ENCODE assay signal across 10 cellular contexts in the genomic region with DNA sequence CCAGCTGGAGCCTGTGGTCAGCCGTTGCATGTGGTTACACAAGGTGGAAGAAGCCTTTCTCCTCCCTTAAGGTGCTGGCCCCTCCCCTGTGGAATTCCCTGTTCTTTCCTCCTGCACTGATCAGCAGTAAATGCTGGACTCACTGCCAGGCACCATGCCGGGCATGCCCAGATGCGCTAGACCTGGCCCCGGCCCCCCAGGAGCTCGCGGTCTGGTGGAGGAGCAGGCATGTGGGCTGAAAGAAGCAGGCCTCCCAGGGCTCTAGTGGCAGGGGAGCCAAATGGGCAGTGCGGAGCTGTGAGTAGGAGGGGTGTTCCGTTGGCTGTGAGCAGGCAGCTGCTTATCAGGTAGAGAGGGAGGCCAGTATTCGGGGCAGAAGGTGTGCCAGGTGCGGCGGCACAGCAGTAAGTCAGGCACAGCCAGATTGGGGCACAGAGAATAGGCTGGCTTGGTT. TPM values are rescaled to one million over a fixed set of nuclear protein-coding genes. Genes with fewer than 3 reads are reported as not detected.
DNase-seq lines count a peak whose midpoint lies in the region; ATAC-seq lines count a peak whose summit lies in the region.
"Had no signal": no experiment of that assay in that cellular context is flagged by ENCODE, and none has a peak within 500 bp of the region (broad histone marks: within the 10 kb centered on the region; RNA-seq: fewer than 3 reads in every experiment).

No MANE protein-coding gene starts in this region.

- H3K27me3 Mint-ChIP-seq in activated CD4-positive, alpha-beta memory T cell treated with anti-CD3 and anti-CD28 coated beads for 36 hours: no peaks in the 10 kb centered on the region
- no peaks in the 10 kb centered on the region for H3K27me3 Mint-ChIP-seq in activated CD4-positive, alpha-beta memory T cell treated with anti-CD3 and anti-CD28 coated beads, Interleukin-2, amount 10 ng/mL, durations not matched to agents 7 days and 5 days

- peak overlapping the region; percentile 54 for H3K9ac ChIP-seq in NT2/D1 (ENCODE audit: insufficient read length, low read depth)

- ATAC-seq in esophagus mucosa: peak; percentile 53
- ATAC-seq in stimulated activated effector memory CD8-positive, alpha-beta T cell treated with anti-CD3 and anti-CD28 coated beads, Interleukin-12 subunit alpha, Interleukin-12 subunit beta, amount 100 ng/mL, for 72 hours: no peak

- CTCF ChIA-PET in activated CD4-positive, alpha-beta memory T cell treated with anti-CD3 and anti-CD28 coated beads for 36 hours (lab: Charles Lee): interaction anchor here (0.8 to 17.2 kb wide), 4 partner anchors 10 to 35 kb away, joined by 3 to 346 read pairs (median 13); partner anchors contain the start of gene DGKZ
- CTCF ChIA-PET in activated CD4-positive, alpha-beta memory T cell treated with anti-CD3 and anti-CD28 coated beads, Interleukin-2, amount 10 ng/mL, durations not matched to agents 7 days and 5 days (lab: Charles Lee): interaction anchor here (2.7 kb wide), 1 partner anchor 10 kb away, joined by 17 read pairs; the partner anchor contains the start of gene DGKZ

- no peaks in the 10 kb centered on the region for H3K9me3 ChIP-seq in NT2/D1 (ENCODE audit: insufficient read depth, low read length)

- no peaks in the 10 kb centered on the region for H3K36me3 Mint-ChIP-seq in activated CD4-positive, alpha-beta memory T cell treated with anti-CD3 and anti-CD28 coated beads for 36 hours
- H3K36me3 Mint-ChIP-seq in activated CD4-positive, alpha-beta memory T cell treated with anti-CD3 and anti-CD28 coated beads, Interleukin-2, amount 10 ng/mL, durations not matched to agents 7 days and 5 days (ENCODE audit: low read depth): peaks cover 24% of the 10 kb centered on the region
- peaks cover 3% of the 10 kb centered on the region for H3K36me3 Mint-ChIP-seq in stimulated activated effector memory CD8-positive, alpha-beta T cell treated with anti-CD3 and anti-CD28 coated beads, Interleukin-12 subunit alpha, Interleukin-12 subunit beta, amount 100 ng/mL, for 72 hours

- H3K4me3 Mint-ChIP-seq in activated CD4-positive, alpha-beta memory T cell treated with anti-CD3 and anti-CD28 coated beads for 36 hours: no peak overlapping the region
- H3K4me3 Mint-ChIP-seq in activated CD4-positive, alpha-beta memory T cell treated with anti-CD3 and anti-CD28 coated beads, Interleukin-2, amount 10 ng/mL, durations not matched to agents 7 days and 5 days: no peak overlapping the region
- H3K4me3 Mint-ChIP-seq in stimulated activated effector memory CD8-positive, alpha-beta T cell treated with anti-CD3 and anti-CD28 coated beads, Interleukin-12 subunit alpha, Interleukin-12 subunit beta, amount 100 ng/mL, for 72 hours: peak overlapping the region; percentile 29

- no peaks in the 10 kb centered on the region for H3K27me3 ChIP-seq in NT2/D1 (ENCODE audit: insufficient read depth, insufficient read length)

- peaks cover 34% of the 10 kb centered on the region for H3K36me3 ChIP-seq in NT2/D1 (ENCODE audit: insufficient read depth, insufficient read length, low read length)

- H3K27ac Mint-ChIP-seq in activated CD4-positive, alpha-beta memory T cell treated with anti-CD3 and anti-CD28 coated beads for 36 hours: peak overlapping the region; percentile 65
- H3K27ac Mint-ChIP-seq in activated CD4-positive, alpha-beta memory T cell treated with anti-CD3 and anti-CD28 coated beads, Interleukin-2, amount 10 ng/mL, durations not matched to agents 7 days and 5 days: no peak overlapping the region
- peak overlapping the region; percentile 92 for H3K27ac Mint-ChIP-seq in stimulated activated effector memory CD8-positive, alpha-beta T cell treated with anti-CD3 and anti-CD28 coated beads, Interleukin-12 subunit alpha, Interleukin-12 subunit beta, amount 100 ng/mL, for 72 hours

- H3K4me1 ChIP-seq in NT2/D1 (ENCODE audit: insufficient read depth, insufficient read length): peaks cover 52% of the 10 kb centered on the region

- H3K4me3 ChIP-seq in NT2/D1 (ENCODE audit: insufficient read length, low read depth): no peak overlapping the region

- H3K4me1 Mint-ChIP-seq in activated CD4-positive, alpha-beta memory T cell treated with anti-CD3 and anti-CD28 coated beads for 36 hours (ENCODE audit: low read depth): peaks cover 67% of the 10 kb centered on the region
- peaks cover 62% of the 10 kb centered on the region for H3K4me1 Mint-ChIP-seq in activated CD4-positive, alpha-beta memory T cell treated with anti-CD3 and anti-CD28 coated beads, Interleukin-2, amount 10 ng/mL, durations not matched to agents 7 days and 5 days
- peaks cover 71% of the 10 kb centered on the region for H3K4me1 Mint-ChIP-seq in stimulated activated effector memory CD8-positive, alpha-beta T cell treated with anti-CD3 and anti-CD28 coated beads, Interleukin-12 subunit alpha, Interleukin-12 subunit beta, amount 100 ng/mL, for 72 hours

- DNase-seq in activated CD4-positive, alpha-beta memory T cell treated with anti-CD3 and anti-CD28 coated beads for 36 hours: no peak
- no peak for DNase-seq in activated CD4-positive, alpha-beta memory T cell treated with anti-CD3 and anti-CD28 coated beads, Interleukin-2, amount 10 ng/mL, durations not matched to agents 7 days and 5 days
- DNase-seq in NT2/D1 (ENCODE audit: low read depth, low spot score) (no peak), SK-N-DZ (ENCODE audit: low spot score) (no peak), HK-2 (ENCODE audit: unreplicated experiment) (no peak)
- no peak for DNase-seq in stimulated activated effector memory CD8-positive, alpha-beta T cell treated with anti-CD3 and anti-CD28 coated beads, Interleukin-12 subunit alpha, Interleukin-12 subunit beta, amount 100 ng/mL, for 72 hours (ENCODE audit: low spot score in 2 of 2)
- no peak for DNase-seq in activated effector memory CD4-positive, alpha-beta T cell treated with anti-CD3 and anti-CD28 coated beads, Interleukin-2, amount 50 U/mL, for 16 hours
- DNase-seq: aorta; stimulated activated CD4-positive, alpha-beta T cell treated with anti-CD3 and anti-CD28 coated beads, Interleukin-4, amount 100 ng/mL, for 4 hours had no signal

- POLR2A ChIA-PET in activated CD4-positive, alpha-beta memory T cell treated with anti-CD3 and anti-CD28 coated beads for 36 hours (lab: Charles Lee): interaction anchor here (2.4 kb wide), 1 partner anchor 9 kb away, joined by 12 read pairs; the partner anchor contains the start of gene DGKZ
- POLR2A ChIA-PET in activated CD4-positive, alpha-beta memory T cell treated with anti-CD3 and anti-CD28 coated beads, Interleukin-2, amount 10 ng/mL, durations not matched to agents 7 days and 5 days (lab: Charles Lee): interaction anchor here (12.2 kb wide), 1 partner anchor 9 kb away, joined by 143 read pairs; the partner anchor contains the start of gene DGKZ

- intact Hi-C loops in activated CD4-positive, alpha-beta memory T cell treated with anti-CD3 and anti-CD28 coated beads for 36 hours (cut with micrococcal nuclease): no loop called here

- H3K9me3 Mint-ChIP-seq in activated CD4-positive, alpha-beta memory T cell treated with anti-CD3 and anti-CD28 coated beads for 36 hours: no peaks in the 10 kb centered on the region
- no peaks in the 10 kb centered on the region for H3K9me3 Mint-ChIP-seq in activated CD4-positive, alpha-beta memory T cell treated with anti-CD3 and anti-CD28 coated beads, Interleukin-2, amount 10 ng/mL, durations not matched to agents 7 days and 5 days
- no peaks in the 10 kb centered on the region for H3K9me3 Mint-ChIP-seq in stimulated activated effector memory CD8-positive, alpha-beta T cell treated with anti-CD3 and anti-CD28 coated beads, Interleukin-12 subunit alpha, Interleukin-12 subunit beta, amount 100 ng/mL, for 72 hours

RNA-seq across cellular contexts. Expression of gene DGKZ, which starts 10.2 kb away (rescaled TPM):
- 10 to 100 TPM; 85.3 to 88.7 TPM for total RNA-seq in activated CD4-positive, alpha-beta memory T cell treated with anti-CD3 and anti-CD28 coated beads for 36 hours
- 100 to 1,000 TPM; 141 to 143 TPM for total RNA-seq in activated CD4-positive, alpha-beta memory T cell treated with anti-CD3 and anti-CD28 coated beads, Interleukin-2, amount 10 ng/mL, durations not matched to agents 7 days and 5 days
- total RNA-seq in esophagus mucosa: 31.4 TPM
- 54.5 and 58.7 TPM in 2 replicates for polyA plus RNA-seq in SK-N-DZ (2014; cell fraction: cytosol; rRNA removed)
- polyA plus RNA-seq in SK-N-DZ (2014; cell fraction: nucleus; rRNA removed): 148 and 162 TPM in 2 replicates

RNA-seq across cellular contexts. Expression of gene MDK, which starts 24.0 kb away (rescaled TPM):
- 1 to 10 TPM; 5.9 to 7.0 TPM for total RNA-seq in activated CD4-positive, alpha-beta memory T cell treated with anti-CD3 and anti-CD28 coated beads for 36 hours
- total RNA-seq in activated CD4-positive, alpha-beta memory T cell treated with anti-CD3 and anti-CD28 coated beads, Interleukin-2, amount 10 ng/mL, durations not matched to agents 7 days and 5 days: 1 to 10 TPM; 3.5 to 4.1 TPM
- 40.9 TPM for total RNA-seq in esophagus mucosa
- 2,839 and 3,450 TPM in 2 replicates for polyA plus RNA-seq in SK-N-DZ (2014; cell fraction: cytosol; rRNA removed)
- polyA plus RNA-seq in SK-N-DZ (2014; cell fraction: nucleus; rRNA removed): 2,101 and 2,397 TPM in 2 replicates

RNA-seq across cellular contexts. Expression of gene CHRM4, which starts 34.1 kb away (rescaled TPM):
- total RNA-seq in activated CD4-positive, alpha-beta memory T cell treated with anti-CD3 and anti-CD28 coated beads for 36 hours: not detected
- under 1 TPM; 0.30 to 0.38 TPM for total RNA-seq in activated CD4-positive, alpha-beta memory T cell treated with anti-CD3 and anti-CD28 coated beads, Interleukin-2, amount 10 ng/mL, durations not matched to agents 7 days and 5 days
- total RNA-seq in esophagus mucosa: 0.12 TPM
- 2.3 and 4.6 TPM in 2 replicates for polyA plus RNA-seq in SK-N-DZ (2014; cell fraction: cytosol; rRNA removed)
- 1.6 and 2.3 TPM in 2 replicates for polyA plus RNA-seq in SK-N-DZ (2014; cell fraction: nucleus; rRNA removed)
